12 cellular contexts compared by ENCODE assay signal in the genomic region with DNA sequence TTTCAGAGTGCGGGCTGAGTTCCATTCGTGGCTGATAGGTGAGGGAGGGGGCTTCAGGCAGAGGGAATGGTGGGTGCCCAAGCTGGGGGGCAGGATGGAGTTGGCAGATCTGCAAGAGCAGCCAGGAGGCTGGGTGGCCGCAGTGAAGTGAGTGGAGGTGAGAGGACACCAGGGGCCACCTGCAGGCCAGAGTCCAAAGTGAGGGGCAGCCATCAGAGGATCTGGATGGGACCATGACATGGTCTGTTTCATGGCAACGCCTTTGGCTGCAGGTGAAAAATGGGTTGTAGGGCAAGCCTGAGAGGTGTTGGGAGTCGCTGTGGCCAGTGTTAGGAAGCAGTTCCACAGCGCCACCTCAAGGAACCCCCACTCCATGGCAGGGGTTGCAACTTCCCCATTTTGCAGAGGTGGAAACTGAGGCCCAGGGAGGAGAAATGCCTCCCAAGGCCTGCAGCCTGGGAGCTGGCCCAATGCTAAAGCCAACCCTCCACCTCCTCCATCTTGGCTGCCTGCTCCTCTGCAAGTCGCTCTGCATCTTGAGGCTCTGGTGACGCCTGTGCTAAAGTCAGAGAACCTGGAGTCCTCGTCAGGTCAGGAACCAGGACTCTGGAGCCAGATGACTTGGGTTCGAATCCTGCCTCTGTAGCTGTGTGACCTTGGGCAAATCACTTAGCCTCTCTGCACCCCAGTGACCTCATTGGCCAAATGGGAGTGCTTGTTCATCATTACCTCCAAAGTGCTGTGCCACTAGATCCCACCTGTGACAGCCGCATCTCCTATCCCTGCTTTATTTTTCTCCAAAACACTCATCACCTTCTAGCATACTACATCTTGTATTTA.
DNase-seq lines count a peak whose midpoint lies in the region; ATAC-seq and TF ChIP-seq lines count a peak whose summit lies in the region.
"Had no signal": no experiment of that assay in that cellular context is flagged by ENCODE, and none has a peak within 500 bp of the region (broad histone marks: within the 10 kb centered on the region; RNA-seq: fewer than 3 reads in every experiment).

No MANE protein-coding gene starts in this region.

- TF ChIP-seq CTCF in H9 (conservative IDR thresholded peaks at IDR 0.05) (peak; percentile 65), smooth muscle cell (IDR thresholded peaks at IDR 0.05; ENCODE audit: borderline replicate concordance, insufficient read depth, poor library complexity, severe bottlenecking) (no peak)

- H3K4me1 ChIP-seq in BLaER1 (peaks cover 100% of the 10 kb centered on the region), H9 (ENCODE audit: insufficient read depth, low read length) (no peaks in the 10 kb centered on the region; the same call in 1 of the 2 replicates), smooth muscle cell (ENCODE audit: low read depth) (no peaks in the 10 kb centered on the region)

- H3K36me3 Mint-ChIP-seq in H9 (ENCODE audit: insufficient read depth in 1 of 3, low read depth in 3 of 3): no peaks in the 10 kb centered on the region

- no peaks in the 10 kb centered on the region for H3K27me3 Mint-ChIP-seq in H9 (ENCODE audit: low read depth)

- H3K9ac ChIP-seq in BLaER1: no peak overlapping the region
- H3K9ac ChIP-seq in H9 (ENCODE audit: extremely low read depth, insufficient read length, low read length): no peak overlapping the region
- H3K9ac ChIP-seq in smooth muscle cell (ENCODE audit: low read depth): no peak overlapping the region

- H2AFZ ChIP-seq in H9 (ENCODE audit: low read length) (no peak overlapping the region), smooth muscle cell (ENCODE audit: low read depth) (no peak overlapping the region)

- H3K27ac ChIP-seq in BLaER1 (no peak overlapping the region), H9 (ENCODE audit: insufficient read length, low read depth, low read length) (no peak overlapping the region), smooth muscle cell (ENCODE audit: low read depth) (no peak overlapping the region)

- no peak overlapping the region for H2AK5ac ChIP-seq in H9 (ENCODE audit: insufficient read length, low read length)

- H3K4me3 ChIP-seq in BLaER1 (no peak overlapping the region), smooth muscle cell (no peak overlapping the region)

- H4K5ac ChIP-seq in H9 (ENCODE audit: insufficient read length, low read depth, low read length): no peak overlapping the region

- no peak overlapping the region for H3K18ac ChIP-seq in H9 (ENCODE audit: insufficient read length, low read depth, low read length)

- H3K23ac ChIP-seq in H9 (ENCODE audit: insufficient read length, low read depth, low read length): no peak overlapping the region

- no peak overlapping the region for H2BK20ac ChIP-seq in H9 (ENCODE audit: low read depth, low read length, poor library complexity, severe bottlenecking)

- H3K27me3 ChIP-seq in BLaER1 (peaks cover 60% of the 10 kb centered on the region), H9 (ENCODE audit: insufficient read depth, low read length) (no peaks in the 10 kb centered on the region), smooth muscle cell (ENCODE audit: low read depth) (no peaks in the 10 kb centered on the region)

- no peak overlapping the region for H3K4me3 Mint-ChIP-seq in H9

- H3K79me2 ChIP-seq in H9 (ENCODE audit: insufficient read depth, low read length) (no peaks in the 10 kb centered on the region), smooth muscle cell (ENCODE audit: low read depth) (no peaks in the 10 kb centered on the region)

- no peak overlapping the region for H4K91ac ChIP-seq in H9 (ENCODE audit: insufficient read length, low read depth, low read length)

- no peak overlapping the region for H3K14ac ChIP-seq in H9 (ENCODE audit: insufficient read depth, low read length)

- H2BK120ac ChIP-seq in H9 (ENCODE audit: low read depth, low read length, poor library complexity, severe bottlenecking): no peak overlapping the region

- no peaks in the 10 kb centered on the region for H3K9me3 ChIP-seq in BLaER1
- no peaks in the 10 kb centered on the region for H3K9me3 ChIP-seq in H9 (ENCODE audit: control insufficient read depth, low read depth, low read length)
- no peaks in the 10 kb centered on the region for H3K9me3 ChIP-seq in smooth muscle cell (replicated peaks; ENCODE audit: low read depth)

- no peak overlapping the region for H2BK5ac ChIP-seq in H9 (ENCODE audit: insufficient read length, low read length)

- H3K36me3 ChIP-seq in BLaER1 (no peaks in the 10 kb centered on the region), smooth muscle cell (ENCODE audit: low read depth) (no peaks in the 10 kb centered on the region)

- no peak overlapping the region for H4K8ac ChIP-seq in H9 (replicated peaks; ENCODE audit: insufficient read length, low read depth, low read length)

- H3K27ac Mint-ChIP-seq in H9: no peak overlapping the region

- H3K4me2 ChIP-seq in BLaER1 (peak overlapping the region; percentile 88), H9 (ENCODE audit: insufficient read depth, insufficient read length, low read length) (no peak overlapping the region), smooth muscle cell (no peak overlapping the region)

- H3F3A ChIP-seq in smooth muscle cell (ENCODE audit: low read depth): no peaks in the 10 kb centered on the region

- H2BK15ac ChIP-seq in H9 (ENCODE audit: low read depth, low read length): no peak overlapping the region

- DNase-seq in H9 (peak; percentile 52), UCSD-AML1 (lab: John Stamatoyannopoulos, UW; ENCODE audit: unreplicated experiment) (peak; percentile 32), iPS DF 19.7 (ENCODE audit: low read depth, low spot score) (peak; percentile 7), smooth muscle cell (lab: John Stamatoyannopoulos, UW; ENCODE audit: unreplicated experiment) (no peak)
- DNase-seq: activated naive CD4-positive, alpha-beta T cell; KG1; left colon; NCI-H524 treated with DMSO at 0.1 percent for 48 hours had no signal

- no peaks in the 10 kb centered on the region for H3K79me1 ChIP-seq in H9 (ENCODE audit: insufficient read depth, low read depth, low read length, poor library complexity, severe bottlenecking)

- peaks cover 0 to 4% of the 10 kb centered on the region in 2 experiments; a peak in 1 of 4 replicates for H3K4me1 Mint-ChIP-seq in H9

- H3T11ph ChIP-seq in H9 (ENCODE audit: low read length): no peak overlapping the region

- H3K23me2 ChIP-seq in H9 (ENCODE audit: insufficient read length, low read depth, low read length, poor library complexity, severe bottlenecking): no peaks in the 10 kb centered on the region

- H3K56ac ChIP-seq in H9 (ENCODE audit: insufficient read length, low read depth, low read length): no peak overlapping the region

- no peak overlapping the region for H2BK12ac ChIP-seq in H9 (ENCODE audit: insufficient read length, low read depth, low read length)

- WGBS in H9 (ENCODE audit: extremely low coverage, insufficient read length, low lambda C conversion rate): no CpG with 5 or more reads among the region's 11 CpGs
- 90% methylated on average over 11 of the region's 11 CpGs for WGBS in smooth muscle cell (ENCODE audit: low lambda C conversion rate)

- no peak for ATAC-seq in GM19351 (IDR thresholded peaks at IDR 0.05; ENCODE audit: unreplicated experiment)
- ATAC-seq in HG03108 (IDR thresholded peaks at IDR 0.05; ENCODE audit: unreplicated experiment): no peak
- no peak for ATAC-seq in GM18519 (IDR thresholded peaks at IDR 0.05; ENCODE audit: low FRiP score, unreplicated experiment)

- H3K9me3 Mint-ChIP-seq in H9: no peaks in the 10 kb centered on the region

- peaks cover 52% of the 10 kb centered on the region for H4K20me1 ChIP-seq in BLaER1
- H4K20me1 ChIP-seq in H9 (ENCODE audit: control insufficient read depth, insufficient read depth, insufficient read length): no peaks in the 10 kb centered on the region
- H4K20me1 ChIP-seq in smooth muscle cell (ENCODE audit: low read depth): no peaks in the 10 kb centered on the region

- H3K4ac ChIP-seq in H9 (ENCODE audit: low read depth, low read length): no peak overlapping the region
